Comparison of ENCODE assay signal across 8 cellular contexts in genomic region chr16:14003119-14003570, GRCh38.
DNase-seq lines count a peak whose midpoint lies in the region; FAIRE-seq and TF ChIP-seq lines count a peak whose summit lies in the region.

No MANE protein-coding gene starts in this region.

- H3K4me1 ChIP-seq in keratinocyte (ENCODE audit: control insufficient read depth, extremely low read depth, insufficient read depth, low read length) (peaks cover 6% of the 10 kb centered on the region), smooth muscle cell (ENCODE audit: low read depth) (peaks cover 14% of the 10 kb centered on the region)

- no peaks in the 10 kb centered on the region for H3K9me1 ChIP-seq in keratinocyte (ENCODE audit: control insufficient read depth, extremely low read depth, insufficient read depth, low read length)

- H2AFZ ChIP-seq in keratinocyte (ENCODE audit: control insufficient read depth, low read length): peak overlapping the region; percentile 8
- peak overlapping the region; percentile 70 for H2AFZ ChIP-seq in smooth muscle cell (ENCODE audit: low read depth)

- peak overlapping the region; percentile 60 for H3K4me2 ChIP-seq in keratinocyte (ENCODE audit: control insufficient read depth, extremely low read depth, insufficient read depth, low read depth, low read length)
- H3K4me2 ChIP-seq in smooth muscle cell: peak overlapping the region; percentile 81

- WGBS in smooth muscle cell (ENCODE audit: low lambda C conversion rate): under 1% methylated on average over 14 of the region's 14 CpGs

- no peaks in the 10 kb centered on the region for H3K9me3 ChIP-seq in keratinocyte (ENCODE audit: control insufficient read depth, low read depth, low read length)
- no peaks in the 10 kb centered on the region for H3K9me3 ChIP-seq in smooth muscle cell (replicated peaks; ENCODE audit: low read depth)

- no peaks in the 10 kb centered on the region for H3K36me3 ChIP-seq in bronchial epithelial cell (ENCODE audit: control insufficient read depth, insufficient read depth, low read length)
- H3K36me3 ChIP-seq in keratinocyte (ENCODE audit: control insufficient read depth in 2 of 2, extremely low read depth in 1 of 2, insufficient read depth in 2 of 2, low read length in 2 of 2): no peaks in the 10 kb centered on the region
- no peaks in the 10 kb centered on the region for H3K36me3 ChIP-seq in smooth muscle cell (ENCODE audit: low read depth)

- H3K79me2 ChIP-seq in keratinocyte (ENCODE audit: control insufficient read depth, insufficient read depth, low read length) (no peaks in the 10 kb centered on the region), smooth muscle cell (ENCODE audit: low read depth) (no peaks in the 10 kb centered on the region)

- dilution Hi-C loops in keratinocyte (cut with MboI; ENCODE audit: extremely low pct_ligation_motif_present, low sequenced_read_pairs): no loop called here

- FAIRE-seq in bronchial epithelial cell (lab: Jason Lieb, UNC): no peak
- no peak for FAIRE-seq in keratinocyte (lab: Jason Lieb, UNC)

- H3K4me3 ChIP-seq in bronchial epithelial cell (ENCODE audit: low read depth, low read length) (no peak overlapping the region), keratinocyte (ENCODE audit: control insufficient read depth in 2 of 3, extremely low read depth in 1 of 3, insufficient read depth in 2 of 3, low read depth in 1 of 3, low read length in 3 of 3) (peak overlapping the region in 1 of 3 experiments; percentile 4), smooth muscle cell (peak overlapping the region; percentile 37)

- H3K27me3 ChIP-seq in bronchial epithelial cell (ENCODE audit: control insufficient read depth, insufficient read depth, low read length) (no peaks in the 10 kb centered on the region), keratinocyte (ENCODE audit: control insufficient read depth, extremely low read depth, insufficient read depth, low read length) (peaks cover 5% of the 10 kb centered on the region), smooth muscle cell (ENCODE audit: low read depth) (no peaks in the 10 kb centered on the region)

- H3K27ac ChIP-seq in keratinocyte (ENCODE audit: control insufficient read depth, insufficient read depth, low read length) (no peak overlapping the region), smooth muscle cell (ENCODE audit: low read depth) (peak overlapping the region; percentile 54)

- H3F3A ChIP-seq in smooth muscle cell (ENCODE audit: low read depth): peaks cover 6% of the 10 kb centered on the region

- peak; percentile 95 for DNase-seq in CD1c-positive myeloid dendritic cell (ENCODE audit: extremely low spot score)
- DNase-seq in NCI-H146 treated with DMSO at 0.1 percent for 48 hours (lab: John Stamatoyannopoulos, UW; ENCODE audit: unreplicated experiment): peak; percentile 61
- peak; percentile 87 for DNase-seq in bronchial epithelial cell (ENCODE audit: low read depth)
- no peak for DNase-seq in keratinocyte (ENCODE audit: low read depth, low spot score)
- peak; percentile 16 for DNase-seq in smooth muscle cell (lab: John Stamatoyannopoulos, UW; ENCODE audit: unreplicated experiment)
- DNase-seq in D341Med (ENCODE audit: low spot score): no peak
- no peak for DNase-seq in stimulated activated CD4-positive, alpha-beta T cell treated with anti-CD3 and anti-CD28 coated beads, Interleukin-1b, Interleukin-23, amount 100 ng/mL, for 48 hours
- DNase-seq in NCI-H446 treated with DMSO at 0.1 percent for 48 hours (lab: John Stamatoyannopoulos, UW): no peak

- H3K9ac ChIP-seq in keratinocyte (ENCODE audit: control insufficient read depth, extremely low read depth, insufficient read depth, low read length): no peak overlapping the region
- no peak overlapping the region for H3K9ac ChIP-seq in smooth muscle cell (ENCODE audit: low read depth)

- TF ChIP-seq CTCF in bronchial epithelial cell (IDR thresholded peaks at IDR 0.05; ENCODE audit: insufficient read depth, low read length, severe bottlenecking): peak; percentile 25
- TF ChIP-seq CTCF in keratinocyte (optimal IDR thresholded peaks at IDR 0.05 in 1 of 3, IDR thresholded peaks at IDR 0.05 in 1 of 3, conservative IDR thresholded peaks at IDR 0.05 in 1 of 3; ENCODE audit: extremely low read depth in 1 of 3, insufficient read depth in 2 of 3, low read length in 3 of 3): peak in 1 of 3 experiments; percentile 8
- no peak for TF ChIP-seq CTCF in smooth muscle cell (IDR thresholded peaks at IDR 0.05; ENCODE audit: borderline replicate concordance, insufficient read depth, poor library complexity, severe bottlenecking)

- H4K20me1 ChIP-seq in keratinocyte (ENCODE audit: control insufficient read depth, extremely low read depth, insufficient read depth, low read length) (no peaks in the 10 kb centered on the region), smooth muscle cell (ENCODE audit: low read depth) (no peaks in the 10 kb centered on the region)

Comparison
In these comparisons a context has a peak if more than half of its experiments do, and no peak if none do; other contexts are left out.
1. DNase-seq: peak in CD1c-positive myeloid dendritic cell (single experiment), NCI-H146 treated with DMSO at 0.1 percent for 48 hours (single experiment), bronchial epithelial cell (single experiment) and smooth muscle cell (single experiment); none in keratinocyte (single experiment), D341Med (single experiment), stimulated activated CD4-positive, alpha-beta T cell treated with anti-CD3 and anti-CD28 coated beads, Interleukin-1b, Interleukin-23, amount 100 ng/mL, for 48 hours (single experiment) and NCI-H446 treated with DMSO at 0.1 percent for 48 hours (single experiment).